Comparison of ENCODE assay signal across 8 cellular contexts in genomic region chr6:31462026-31462963, GRCh38. TPM values are rescaled to one million over a fixed set of nuclear protein-coding genes. Genes with fewer than 3 reads are reported as not detected.
DNase-seq lines count a peak whose midpoint lies in the region; ATAC-seq, FAIRE-seq and TF ChIP-seq lines count a peak whose summit lies in the region.

No MANE protein-coding gene starts in this region.

- FAIRE-seq in GM12891 (lab: Jason Lieb, UNC), result peak; percentile 31
- no peak for FAIRE-seq in urothelium cell line (lab: Jason Lieb, UNC)

- CTCF ChIA-PET in Panc1 (lab: Charles Lee), result interaction anchor here (0.6 kb wide), 1 partner anchor 151 kb away, joined by 6 read pairs; no protein-coding TSS in a partner anchor

- H3K27ac Mint-ChIP-seq in osteocyte (ENCODE audit: unreplicated experiment), result no peak overlapping the region

- H3K4me1 ChIP-seq in Panc1 (ENCODE audit: control insufficient read depth, insufficient read depth, low read length), result peaks cover 4% of the 10 kb centered on the region

- in situ Hi-C loops in Panc1 (cut with HindIII; ENCODE audit: low pct_unique_long_range_greater_than_20kb, low sequenced_read_pairs), result no loop called here

- BruUV-seq in Panc1 (replicated peaks; lab: Mats Ljungman, UMichigan), result no TSS peak

- TF ChIP-seq CTCF in Panc1 (IDR thresholded peaks at IDR 0.05) (no peak), fibroblast of the aortic adventitia (IDR thresholded peaks at IDR 0.05; ENCODE audit: insufficient read depth, low read length) (no peak), osteocyte (IDR thresholded peaks at IDR 0.05) (no peak)

- no peaks in the 10 kb centered on the region for H3K36me3 Mint-ChIP-seq in osteocyte (ENCODE audit: unreplicated experiment)

- peaks cover 17% of the 10 kb centered on the region for H3K27me3 Mint-ChIP-seq in osteocyte (ENCODE audit: unreplicated experiment)

- H3K4me1 Mint-ChIP-seq in osteocyte (ENCODE audit: unreplicated experiment), result peaks cover 7% of the 10 kb centered on the region

- H3K4me3 ChIP-seq in Panc1 (ENCODE audit: low read depth in 2 of 2, low read length in 2 of 2) (peak overlapping the region; percentile 26 to 44; a peak in 2 of 4 replicates), fibroblast of the aortic adventitia (ENCODE audit: low read depth, low read length) (no peak overlapping the region)

- POLR2A ChIA-PET in Panc1 (lab: Charles Lee), result no interaction called here

- no peaks in the 10 kb centered on the region for H3K9me3 Mint-ChIP-seq in osteocyte (ENCODE audit: unreplicated experiment)

- H3K27me3 ChIP-seq in Panc1 (ENCODE audit: control insufficient read depth, insufficient read depth, low read length), result no peaks in the 10 kb centered on the region; the same call in 1 of the 2 replicates

- no peak overlapping the region for H3K4me3 Mint-ChIP-seq in osteocyte (ENCODE audit: unreplicated experiment)

- H3K27ac ChIP-seq in Panc1 (ENCODE audit: low read length), result no peak overlapping the region

- ATAC-seq in Panc1, result no peak; the same call in 1 of the 2 replicates

- no peak for DNase-seq in GM12891 (ENCODE audit: insufficient read length, low spot score)
- DNase-seq in Panc1 (ENCODE audit: low read depth, low spot score), result no peak
- DNase-seq in fibroblast of the aortic adventitia (ENCODE audit: low read depth), result peak; percentile 16
- peak; percentile 74 for DNase-seq in renal cortical epithelial cell (ENCODE audit: low read depth)
- DNase-seq in NCI-H1092 treated with DMSO at 0.1 percent for 48 hours (lab: John Stamatoyannopoulos, UW), result no peak
- no peak for DNase-seq in NCI-H526 treated with DMSO at 0.1 percent for 48 hours (lab: John Stamatoyannopoulos, UW)
- no peak for DNase-seq in urothelium cell line (ENCODE audit: low spot score)
- no peak for DNase-seq in osteocyte (ENCODE audit: extremely low spot score, unreplicated experiment)

- no peaks in the 10 kb centered on the region for H3K36me3 ChIP-seq in Panc1 (ENCODE audit: control insufficient read depth, insufficient read depth, low read length)

- H3K9me3 ChIP-seq in Panc1 (ENCODE audit: control insufficient read depth, insufficient read depth, low read depth, low read length), result no peaks in the 10 kb centered on the region

- TF ChIP-seq POLR2A in GM12891 (IDR thresholded peaks at IDR 0.05; ENCODE audit: low read depth, low read length), result no peak

- intact Hi-C loops in Panc1 (cut with micrococcal nuclease; ENCODE audit: unreplicated experiment), result no loop called here

TF ChIP-seq in GM12891, 5 proteins besides CTCF, POLR2A, EP300 and RAD21:
- TF ChIP-seq PAX5 (IDR thresholded peaks at IDR 0.05; ENCODE audit: insufficient read depth, low read length, severe bottlenecking) (no peak), POU2F2 (IDR thresholded peaks at IDR 0.05; ENCODE audit: low read depth, low read length) (no peak), POLR2AphosphoS5 (IDR thresholded peaks at IDR 0.05; ENCODE audit: low read depth, low read length) (no peak), TAF1 (IDR thresholded peaks at IDR 0.05; ENCODE audit: low read depth, low read length) (no peak), SPI1 (IDR thresholded peaks at IDR 0.05; ENCODE audit: low read depth, low read length) (no peak)

RNA-seq across cellular contexts. Expression of gene MICB, which starts 35.6 kb away (rescaled TPM):
- polyA plus RNA-seq in GM12891 (2012; ENCODE audit: low read depth, missing spikeins), result 6.9 TPM
- total RNA-seq in Panc1 (2021; ENCODE audit: unreplicated experiment) (72.1 TPM), fibroblast of the aortic adventitia (ENCODE audit: low replicate concordance) (3.4 and 16.6 TPM in 2 replicates), renal cortical epithelial cell (5.3 and 17.5 TPM in 2 replicates), osteocyte (12.1 and 13.8 TPM in 2 replicates)
- 53.1 TPM for polyA plus RNA-seq in Panc1 (2012; ENCODE audit: insufficient read length)

RNA-seq across cellular contexts. Expression of gene MICA, which starts 58.9 kb away (rescaled TPM):
- polyA plus RNA-seq in GM12891 (2012; ENCODE audit: low read depth, missing spikeins), result 5.0 TPM
- total RNA-seq in Panc1 (2021; ENCODE audit: unreplicated experiment), result 33.9 TPM
- 27.7 TPM for polyA plus RNA-seq in Panc1 (2012; ENCODE audit: insufficient read length)
- 12.7 and 13.3 TPM in 2 replicates for total RNA-seq in fibroblast of the aortic adventitia (ENCODE audit: low replicate concordance)
- 33.0 and 55.6 TPM in 2 replicates for total RNA-seq in renal cortical epithelial cell
- total RNA-seq in osteocyte, result 32.2 and 33.0 TPM in 2 replicates

Comparison
In these comparisons a context has a peak if more than half of its experiments do, and no peak if none do; other contexts are left out.
1. DNase-seq: peak in fibroblast of the aortic adventitia (single experiment) and renal cortical epithelial cell (single experiment); none in GM12891 (single experiment), Panc1 (single experiment), NCI-H1092 treated with DMSO at 0.1 percent for 48 hours (single experiment), NCI-H526 treated with DMSO at 0.1 percent for 48 hours (single experiment), urothelium cell line (single experiment) and osteocyte (single experiment).